In genomic region chr4:8488791-8489369, GRCh38 we compare ENCODE assay signal across 22 cellular contexts. TPM values are rescaled to one million over a fixed set of nuclear protein-coding genes. Genes with fewer than 3 reads are reported as not detected.
DNase-seq lines count a peak whose midpoint lies in the region; ATAC-seq, FAIRE-seq and TF ChIP-seq lines count a peak whose summit lies in the region.
"Had no signal": no experiment of that assay in that cellular context is flagged by ENCODE, and none has a peak within 500 bp of the region (broad histone marks: within the 10 kb centered on the region; RNA-seq: fewer than 3 reads in every experiment).

No MANE protein-coding gene starts in this region.

- no peaks in the 10 kb centered on the region for H3K9me3 Mint-ChIP-seq in CD8-positive, alpha-beta T cell
- peaks cover 2% of the 10 kb centered on the region for H3K9me3 Mint-ChIP-seq in astrocyte (ENCODE audit: unreplicated experiment)
- H3K9me3 Mint-ChIP-seq in nephron progenitor cell = peaks cover 42% of the 10 kb centered on the region
- H3K9me3 Mint-ChIP-seq in Calu3 (ENCODE audit: low read depth, unreplicated experiment) = no peaks in the 10 kb centered on the region
- no peaks in the 10 kb centered on the region for H3K9me3 Mint-ChIP-seq in stimulated activated memory B cell treated with anti-CD40 and anti-IgM and Interleukin-4, amounts not matched to agents 10 μg/mL and 1 μg/mL and 100 μg/mL, for 72 hours

- no peak overlapping the region for H2BK120ac ChIP-seq in H1 (replicated peaks; ENCODE audit: low read depth, low read length)

- H3K18ac ChIP-seq in H1 (ENCODE audit: extremely low read depth, low read length) = no peak overlapping the region

- no peak overlapping the region for H3K4me3 Mint-ChIP-seq in CD8-positive, alpha-beta T cell
- H3K4me3 Mint-ChIP-seq in astrocyte (ENCODE audit: unreplicated experiment) = peak overlapping the region; percentile 56
- H3K4me3 Mint-ChIP-seq in nephron progenitor cell = no peak overlapping the region
- H3K4me3 Mint-ChIP-seq in Calu3 (ENCODE audit: low read depth, unreplicated experiment) = no peak overlapping the region
- no peak overlapping the region for H3K4me3 Mint-ChIP-seq in stimulated activated memory B cell treated with anti-CD40 and anti-IgM and Interleukin-4, amounts not matched to agents 10 μg/mL and 1 μg/mL and 100 μg/mL, for 72 hours
- H3K4me3 Mint-ChIP-seq: CD4-positive, CD25-positive, alpha-beta regulatory T cell had no signal

- CTCF ChIA-PET in CD8-positive, alpha-beta T cell (lab: Charles Lee) = no interaction called here
- CTCF ChIA-PET in H1 (lab: Charles Lee; ENCODE audit: partially characterized antibody) = interaction anchor here (0.6 to 1.5 kb wide), 3 partner anchors 10 to 46 kb away, joined by 3 to 5 read pairs (median 3); no protein-coding TSS in a partner anchor
- CTCF ChIA-PET in Calu3 (lab: Charles Lee) = no interaction called here

- H3K79me2 ChIP-seq in astrocyte (ENCODE audit: insufficient read depth, low read length) = no peaks in the 10 kb centered on the region
- H3K79me2 ChIP-seq in H1 (ENCODE audit: control insufficient read depth in 1 of 2, insufficient read depth in 2 of 2, low read length in 2 of 2) = no peaks in the 10 kb centered on the region

- no TSS peak for BruUV-seq in Calu3 (replicated peaks; lab: Mats Ljungman, UMichigan)

- FAIRE-seq in astrocyte (lab: Jason Lieb, UNC) = no peak
- FAIRE-seq in H1 (lab: Jason Lieb, UNC) = no peak
- FAIRE-seq: G401.6, GM12892, GM18507, H54, HTR-8/SVneo had no signal

- no peak overlapping the region for H3K4me3 ChIP-seq in CD8-positive, alpha-beta T cell (ENCODE audit: low read depth, low read length)
- H3K4me3 ChIP-seq in astrocyte (ENCODE audit: insufficient read depth, low read depth, low read length) (no peak overlapping the region), H1 (ENCODE audit: extremely low read depth in 1 of 4, insufficient read depth in 2 of 4, low read depth in 3 of 4, low read length in 4 of 4) (no peak overlapping the region)
- H3K4me3 ChIP-seq: GM23248 had no signal

- H3K4me1 ChIP-seq in CD8-positive, alpha-beta T cell (ENCODE audit: insufficient read depth, low read length) = no peaks in the 10 kb centered on the region
- H3K4me1 ChIP-seq in astrocyte (ENCODE audit: insufficient read depth, low read length) (no peaks in the 10 kb centered on the region), H1 (replicated peaks in 1 of 4; ENCODE audit: control insufficient read depth in 3 of 4, insufficient read depth in 4 of 4, low read length in 3 of 4) (peaks cover 0 to 10% (median 4%) of the 10 kb centered on the region in 4 experiments; a peak in 4 of 7 replicates)
- H3K4me1 ChIP-seq: BE2C, Caco-2 had no signal

- H3K56ac ChIP-seq in H1 (replicated peaks; ENCODE audit: insufficient read length, low read depth, low read length) = no peak overlapping the region

- no peaks in the 10 kb centered on the region for H3K79me1 ChIP-seq in H1 (ENCODE audit: low read depth, low read length)

- no peak overlapping the region for H2BK15ac ChIP-seq in H1 (ENCODE audit: low read length)

- no peaks in the 10 kb centered on the region for H3K36me3 ChIP-seq in CD8-positive, alpha-beta T cell (ENCODE audit: insufficient read depth, low read length)
- H3K36me3 ChIP-seq in astrocyte (ENCODE audit: insufficient read depth, low read length) (no peaks in the 10 kb centered on the region), H1 (ENCODE audit: control insufficient read depth in 2 of 4, insufficient read depth in 4 of 4, low read length in 3 of 4) (peaks cover 0 to 5% (median 2%) of the 10 kb centered on the region in 4 experiments; a peak in 1 of 8 replicates)
- H3K36me3 ChIP-seq: BE2C had no signal

- intact Hi-C loops in CD8-positive, alpha-beta T cell (cut with DNase I, micrococcal nuclease) = no loop called here
- intact Hi-C loops in Calu3 (cut with micrococcal nuclease; ENCODE audit: unreplicated experiment) = no loop called here

- H3K9me3 ChIP-seq in CD8-positive, alpha-beta T cell (ENCODE audit: low read length) = no peaks in the 10 kb centered on the region
- no peaks in the 10 kb centered on the region for H3K9me3 ChIP-seq in astrocyte (ENCODE audit: insufficient read depth, low read depth, low read length)
- H3K9me3 ChIP-seq in H1 (ENCODE audit: insufficient read depth in 2 of 2, low read depth in 1 of 2, low read length in 1 of 2) = peaks cover 9 to 11% of the 10 kb centered on the region in 2 experiments; a peak in 3 of 4 replicates
- H3K9me3 ChIP-seq: BE2C, Caco-2 had no signal

- H3K4ac ChIP-seq in H1 (replicated peaks; ENCODE audit: insufficient read length, low read depth, low read length) = no peak overlapping the region

- TF ChIP-seq EP300 in H1 (IDR thresholded peaks at IDR 0.05; ENCODE audit: borderline replicate concordance in 1 of 2, low read depth in 2 of 2, low read length in 2 of 2) = no peak

- no peaks in the 10 kb centered on the region for H3K4me1 Mint-ChIP-seq in CD8-positive, alpha-beta T cell (ENCODE audit: low read depth)
- H3K4me1 Mint-ChIP-seq in astrocyte (ENCODE audit: low read depth, unreplicated experiment) = no peaks in the 10 kb centered on the region
- H3K4me1 Mint-ChIP-seq in nephron progenitor cell = peaks cover 55% of the 10 kb centered on the region
- no peaks in the 10 kb centered on the region for H3K4me1 Mint-ChIP-seq in Calu3 (ENCODE audit: low read depth, unreplicated experiment)
- H3K4me1 Mint-ChIP-seq in stimulated activated memory B cell treated with anti-CD40 and anti-IgM and Interleukin-4, amounts not matched to agents 10 μg/mL and 1 μg/mL and 100 μg/mL, for 72 hours = no peaks in the 10 kb centered on the region

- H3K27me3 ChIP-seq in CD8-positive, alpha-beta T cell (ENCODE audit: insufficient read depth, low read length) = no peaks in the 10 kb centered on the region
- peaks cover 4% of the 10 kb centered on the region for H3K27me3 ChIP-seq in astrocyte (ENCODE audit: insufficient read depth, low read length)
- H3K27me3 ChIP-seq in H1 (replicated peaks in 1 of 4; ENCODE audit: control insufficient read depth in 3 of 4, extremely low read depth in 1 of 4, insufficient read depth in 3 of 4, low read length in 3 of 4) = no peaks in the 10 kb centered on the region
- H3K27me3 ChIP-seq: BE2C had no signal

- H2BK12ac ChIP-seq in H1 (ENCODE audit: low read depth, low read length) = no peak overlapping the region

- peak overlapping the region; percentile 17 for H3K27ac Mint-ChIP-seq in CD8-positive, alpha-beta T cell
- H3K27ac Mint-ChIP-seq in astrocyte (ENCODE audit: unreplicated experiment) (no peak overlapping the region), nephron progenitor cell (peak overlapping the region; percentile 73), Calu3 (ENCODE audit: unreplicated experiment) (no peak overlapping the region)
- H3K27ac Mint-ChIP-seq in stimulated activated memory B cell treated with anti-CD40 and anti-IgM and Interleukin-4, amounts not matched to agents 10 μg/mL and 1 μg/mL and 100 μg/mL, for 72 hours = no peak overlapping the region
- H3K27ac Mint-ChIP-seq: CD4-positive, CD25-positive, alpha-beta regulatory T cell had no signal

- DNase-seq in CD8-positive, alpha-beta T cell = no peak
- DNase-seq in astrocyte (ENCODE audit: low read depth) (no peak), H1 (ENCODE audit: low read depth in 1 of 2, low spot score in 2 of 2) (no peak), nephron progenitor cell (no peak), HUDEP-2 (lab: John Stamatoyannopoulos, UW; ENCODE audit: unreplicated experiment in 76 of 76) (no peak), NCI-H1048 (lab: John Stamatoyannopoulos, UW) (no peak), Calu3 (no peak)
- DNase-seq: 8988T; BE2C; C1 segment of cervical spinal cord; Caco-2; CD4-positive, CD25-positive, alpha-beta regulatory T cell; DMS53; GM23248 had no signal

- peak overlapping the region; percentile 28; the same call in 1 of the 2 replicates for H4K8ac ChIP-seq in H1 (ENCODE audit: extremely low read depth, insufficient read depth, low read length)

- no peak for ATAC-seq in CD8-positive, alpha-beta T cell
- no peak for ATAC-seq in stimulated activated memory B cell treated with anti-CD40 and anti-IgM and Interleukin-4, amounts not matched to agents 10 μg/mL and 1 μg/mL and 100 μg/mL, for 72 hours
- ATAC-seq: HCT116 had no signal

- POLR2A ChIA-PET in CD8-positive, alpha-beta T cell (lab: Charles Lee) = no interaction called here
- POLR2A ChIA-PET in H1 (lab: Charles Lee; ENCODE audit: partially characterized antibody) = interaction anchor here (1.2 kb wide), 1 partner anchor 13 kb away, joined by 3 read pairs; no protein-coding TSS in a partner anchor

- TF ChIP-seq POLR2A in H1 (IDR thresholded peaks at IDR 0.05; ENCODE audit: control extremely low read depth in 1 of 2, low read depth in 2 of 2, low read length in 2 of 2) = no peak

- H3K23me2 ChIP-seq in H1 (ENCODE audit: low read depth, low read length) = no peaks in the 10 kb centered on the region

- no peak overlapping the region for H3K27ac ChIP-seq in CD8-positive, alpha-beta T cell (ENCODE audit: low read depth, low read length)
- H3K27ac ChIP-seq in astrocyte (ENCODE audit: low read depth, low read length) (no peak overlapping the region), H1 (ENCODE audit: low read depth, low read length) (no peak overlapping the region)
- H3K27ac ChIP-seq: GM23248, KMS-11 had no signal

- no peak for TF ChIP-seq RAD21 in H1 (IDR thresholded peaks at IDR 0.05 in 1 of 2, conservative IDR thresholded peaks at IDR 0.05 in 1 of 2; ENCODE audit: low read depth in 2 of 2, low read length in 2 of 2)

- peaks cover 3% of the 10 kb centered on the region for H3K27me3 Mint-ChIP-seq in CD8-positive, alpha-beta T cell (ENCODE audit: low read depth)
- H3K27me3 Mint-ChIP-seq in astrocyte (ENCODE audit: low read depth, unreplicated experiment) (peaks cover 3% of the 10 kb centered on the region), nephron progenitor cell (ENCODE audit: low read depth, poor library complexity) (peaks cover 14% of the 10 kb centered on the region), Calu3 (ENCODE audit: unreplicated experiment) (no peaks in the 10 kb centered on the region)
- H3K27me3 Mint-ChIP-seq in stimulated activated memory B cell treated with anti-CD40 and anti-IgM and Interleukin-4, amounts not matched to agents 10 μg/mL and 1 μg/mL and 100 μg/mL, for 72 hours = no peaks in the 10 kb centered on the region
- H3K27me3 Mint-ChIP-seq: CD4-positive, CD25-positive, alpha-beta regulatory T cell had no signal

- TF ChIP-seq CTCF in CD8-positive, alpha-beta T cell (IDR thresholded peaks at IDR 0.05) = no peak
- no peak for TF ChIP-seq CTCF in astrocyte (IDR thresholded peaks at IDR 0.05; ENCODE audit: insufficient read depth, low read depth, low read length)
- no peak for TF ChIP-seq CTCF in H1 (IDR thresholded peaks at IDR 0.05; ENCODE audit: control extremely low read depth in 1 of 3, insufficient read depth in 1 of 3, low read depth in 1 of 3, low read length in 3 of 3)
- TF ChIP-seq CTCF in nephron progenitor cell (IDR thresholded peaks at IDR 0.05) = no peak
- no peak for TF ChIP-seq CTCF in Calu3 (IDR thresholded peaks at IDR 0.05; ENCODE audit: unreplicated experiment)

- no peak overlapping the region for H3K4me2 ChIP-seq in astrocyte (ENCODE audit: low read length)
- no peak overlapping the region for H3K4me2 ChIP-seq in H1 (ENCODE audit: insufficient read depth in 1 of 2, low read depth in 2 of 2, low read length in 2 of 2)
- H3K4me2 ChIP-seq: KMS-11 had no signal

- H2AFZ ChIP-seq in astrocyte (ENCODE audit: low read depth, low read length) (no peak overlapping the region), H1 (ENCODE audit: low read length) (no peak overlapping the region)
- H2AFZ ChIP-seq: GM23248 had no signal

- H3K23ac ChIP-seq in H1 (ENCODE audit: insufficient read length) = no peak overlapping the region

- H2AK5ac ChIP-seq in H1 (ENCODE audit: low read depth, low read length) = 0 out of 2 replicates have a peak overlapping the region, but pooled peaks have one; percentile 3

- WGBS in H1 (ENCODE audit: extremely low coverage in 1 of 2, insufficient coverage in 1 of 2, insufficient read length in 1 of 2, insufficient replicate concordance in 2 of 2, low coverage in 1 of 2, low lambda C conversion rate in 2 of 2, missing lambda C conversion rate in 1 of 2), 2 experiments = 89% methylated on average over 5 of the region's 5 CpGs; no CpG with 5 or more reads in 1 of the 2 experiments

- H4K20me1 ChIP-seq in astrocyte (ENCODE audit: insufficient read depth, low read length) (no peaks in the 10 kb centered on the region), H1 (replicated peaks in 1 of 2; ENCODE audit: control insufficient read depth in 1 of 2, insufficient read depth in 2 of 2, low read length in 2 of 2) (no peaks in the 10 kb centered on the region)

- peaks cover 11% of the 10 kb centered on the region for H3K36me3 Mint-ChIP-seq in CD8-positive, alpha-beta T cell
- H3K36me3 Mint-ChIP-seq in astrocyte (ENCODE audit: low read depth, unreplicated experiment) (peaks cover 15% of the 10 kb centered on the region), nephron progenitor cell (ENCODE audit: low read depth) (peaks cover 54% of the 10 kb centered on the region), Calu3 (ENCODE audit: insufficient read depth, unreplicated experiment) (no peaks in the 10 kb centered on the region)
- H3K36me3 Mint-ChIP-seq in stimulated activated memory B cell treated with anti-CD40 and anti-IgM and Interleukin-4, amounts not matched to agents 10 μg/mL and 1 μg/mL and 100 μg/mL, for 72 hours = peaks cover 14% of the 10 kb centered on the region

- H3K14ac ChIP-seq in H1 (ENCODE audit: insufficient read length) = no peak overlapping the region

- H4K91ac ChIP-seq in H1 (replicated peaks; ENCODE audit: insufficient read length, low read length) = no peak overlapping the region

- H2BK20ac ChIP-seq in H1 (ENCODE audit: low read length) = no peak overlapping the region

- H4K5ac ChIP-seq in H1 (ENCODE audit: insufficient read length, low read depth, low read length) = no peak overlapping the region

- no peak overlapping the region for H2BK5ac ChIP-seq in H1 (ENCODE audit: low read depth, low read length)

- H3K9ac ChIP-seq in astrocyte (ENCODE audit: low read length) (no peak overlapping the region), H1 (replicated peaks in 1 of 4; ENCODE audit: extremely low read depth in 1 of 4, low read depth in 3 of 4, low read length in 3 of 4) (no peak overlapping the region)
- H3K9ac ChIP-seq: GM23248, KMS-11 had no signal

RNA-seq across cellular contexts. Expression of gene TRMT44, which starts 48.3 kb away (rescaled TPM):
- total RNA-seq in CD8-positive, alpha-beta T cell = 10 to 100 TPM; 34.9 to 44.2 TPM
- total RNA-seq in astrocyte = 12.2 and 18.0 TPM in 2 replicates
- total RNA-seq in H1 (2021; fragmentation: NEBNext Ultra II Directional; extraction: Animal tissue kit (Norgen Biotek cat#: 25700)) = 20.1 and 23.9 TPM in 2 replicates
- polyA plus RNA-seq in H1 (2011; rRNA removed) = 8.6 and 11.6 TPM in 2 replicates
- polyA plus RNA-seq in H1 (2011; cell fraction: cytosol; rRNA removed) = 10.6 TPM
- polyA plus RNA-seq in H1 (2011; cell fraction: nucleus; rRNA removed) = 37.2 TPM
- polyA plus RNA-seq in H1 (2012, experiment 1 of 2) = 9.3 to 14.4 TPM (median 11.8 TPM) in 4 replicates
- 5.4 TPM for polyA plus RNA-seq in H1 (2012, experiment 2 of 2)
- 7.4 TPM for polyA plus RNA-seq in H1 (2013, experiment 1 of 2)
- 7.0 TPM for polyA plus RNA-seq in H1 (2013, experiment 2 of 2)
- polyA minus RNA-seq in H1 (2011; rRNA and poly(A)+ RNA removed) = 14.1 and 18.0 TPM in 2 replicates
- polyA minus RNA-seq in H1 (2011; cell fraction: cytosol; rRNA and poly(A)+ RNA removed) = 19.2 TPM
- 52.7 TPM for polyA minus RNA-seq in H1 (2011; cell fraction: nucleus; rRNA and poly(A)+ RNA removed)
- total RNA-seq in Calu3 (2022) = 21.5 and 37.6 TPM in 2 replicates

RNA-seq across cellular contexts. Expression of gene ACOX3, which starts 48.4 kb away (rescaled TPM):
- total RNA-seq in CD8-positive, alpha-beta T cell = 1 to 10 TPM; 5.3 to 5.8 TPM
- 45.6 and 54.6 TPM in 2 replicates for total RNA-seq in astrocyte
- 9.9 and 10.2 TPM in 2 replicates for total RNA-seq in H1 (2021; fragmentation: NEBNext Ultra II Directional; extraction: Animal tissue kit (Norgen Biotek cat#: 25700))
- 2.5 and 4.3 TPM in 2 replicates for polyA plus RNA-seq in H1 (2011; rRNA removed)
- polyA plus RNA-seq in H1 (2011; cell fraction: cytosol; rRNA removed) = 3.5 TPM
- 4.9 TPM for polyA plus RNA-seq in H1 (2011; cell fraction: nucleus; rRNA removed)
- polyA plus RNA-seq in H1 (2012, experiment 1 of 2) = 5.7 to 10.4 TPM (median 7.9 TPM) in 4 replicates
- polyA plus RNA-seq in H1 (2012, experiment 2 of 2) = 8.1 TPM
- 6.0 TPM for polyA plus RNA-seq in H1 (2013, experiment 1 of 2)
- 5.7 TPM for polyA plus RNA-seq in H1 (2013, experiment 2 of 2)
- polyA minus RNA-seq in H1 (2011; rRNA and poly(A)+ RNA removed) = 5.4 and 9.0 TPM in 2 replicates
- 2.1 TPM for polyA minus RNA-seq in H1 (2011; cell fraction: cytosol; rRNA and poly(A)+ RNA removed)
- 5.4 TPM for polyA minus RNA-seq in H1 (2011; cell fraction: nucleus; rRNA and poly(A)+ RNA removed)
- total RNA-seq in Calu3 (2022) = 11.0 and 12.1 TPM in 2 replicates

Comparison
In these comparisons a context has a peak if more than half of its experiments do, and no peak if none do; other contexts are left out.
1. H3K27ac Mint-ChIP-seq: peak in CD8-positive, alpha-beta T cell (single experiment) and nephron progenitor cell (single experiment); none in astrocyte (single experiment), Calu3 (single experiment) and stimulated activated memory B cell treated with anti-CD40 and anti-IgM and Interleukin-4, amounts not matched to agents 10 μg/mL and 1 μg/mL and 100 μg/mL, for 72 hours (single experiment).